In the genomic region with DNA sequence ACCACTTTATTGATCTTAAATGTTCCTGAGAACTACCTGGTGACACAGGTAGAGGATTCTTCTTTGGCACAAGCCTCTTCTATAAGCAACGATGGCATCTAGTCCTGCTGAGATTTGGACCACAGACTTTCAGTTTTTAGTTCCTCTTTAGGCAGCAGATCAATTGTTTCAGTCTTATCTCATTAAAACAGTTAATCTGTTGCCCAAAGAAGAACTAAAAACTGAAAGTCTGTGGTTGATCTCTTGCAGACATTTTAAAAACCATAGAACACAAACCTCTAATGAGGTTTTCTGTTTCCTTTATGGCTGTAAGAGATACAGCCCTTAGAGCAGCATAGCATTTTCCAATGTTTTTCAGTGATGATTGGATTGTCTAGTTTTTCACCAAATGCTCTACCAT, we compare ENCODE assay signal across 17 cellular contexts.
DNase-seq lines count a peak whose midpoint lies in the region; ATAC-seq and TF ChIP-seq lines count a peak whose summit lies in the region.
"Had no signal": no experiment of that assay in that cellular context is flagged by ENCODE, and none has a peak within 500 bp of the region (broad histone marks: within the 10 kb centered on the region; RNA-seq: fewer than 3 reads in every experiment).

No MANE protein-coding gene starts in this region.

- H3K36me3 ChIP-seq in esophagus squamous epithelium, result no peaks in the 10 kb centered on the region
- H3K36me3 ChIP-seq: lower lobe of right lung, ovary had no signal

- H3K36me3 Mint-ChIP-seq in stimulated activated naive B cell treated with anti-CD40 and anti-IgM and Interleukin-4, amounts not matched to agents 10 μg/mL and 1 μg/mL and 100 μg/mL, for 72 hours, result no peaks in the 10 kb centered on the region
- H3K36me3 Mint-ChIP-seq in naive thymus-derived CD8-positive, alpha-beta T cell, result peaks cover 0 to 4% (median 0%) of the 10 kb centered on the region in 3 donors
- H3K36me3 Mint-ChIP-seq: activated naive CD8-positive, alpha-beta T cell treated with anti-CD3 and anti-CD28 coated beads for 36 hours had no signal

- DNase-seq in NOMO-1 treated with DMSO at 0.1 percent for 48 hours (lab: John Stamatoyannopoulos, UW; ENCODE audit: unreplicated experiment) (peak; percentile 21), NOMO-1 treated with dmso at 0.1 percent for 144 hours (lab: John Stamatoyannopoulos, UW; ENCODE audit: unreplicated experiment) (no peak), esophagus squamous epithelium (lab: John Stamatoyannopoulos, UW) (no peak), epidermal melanocyte (ENCODE audit: insufficient read length, low spot score) (no peak)
- DNase-seq in stimulated activated naive B cell treated with anti-CD40 and anti-IgM and Interleukin-4, amounts not matched to agents 10 μg/mL and 1 μg/mL and 100 μg/mL, for 72 hours, result no peak
- DNase-seq in naive thymus-derived CD8-positive, alpha-beta T cell, result no peak
- DNase-seq: activated CD4-positive, alpha-beta T cell treated with anti-CD3 and anti-CD28 coated beads, Interleukin-2, amount 10 ng/mL, durations not matched to agents 24 days and 14 days; activated naive CD8-positive, alpha-beta T cell treated with anti-CD3 and anti-CD28 coated beads for 36 hours; DMS79 treated with DMSO at 0.1 percent for 48 hours; GOT3; lower lobe of right lung; NCI-H226; ovary; SIG-M5 had no signal

- no peaks in the 10 kb centered on the region for H3K9me3 ChIP-seq in esophagus squamous epithelium
- H3K9me3 ChIP-seq: lower lobe of right lung had no signal

- TF ChIP-seq POLR2A in esophagus squamous epithelium (IDR thresholded peaks at IDR 0.05), result no peak

- H3K4me1 ChIP-seq in esophagus squamous epithelium, result no peaks in the 10 kb centered on the region
- H3K4me1 ChIP-seq: lower lobe of right lung had no signal

- no peak overlapping the region for H3K27ac ChIP-seq in esophagus squamous epithelium
- H3K27ac ChIP-seq: KMS-11, lower lobe of right lung, ovary had no signal

- no peaks in the 10 kb centered on the region for H3K27me3 ChIP-seq in esophagus squamous epithelium
- H3K27me3 ChIP-seq: ovary had no signal

- POLR2A ChIA-PET in naive thymus-derived CD8-positive, alpha-beta T cell (lab: Charles Lee), result no interaction called here

- H3K4me1 Mint-ChIP-seq in stimulated activated naive B cell treated with anti-CD40 and anti-IgM and Interleukin-4, amounts not matched to agents 10 μg/mL and 1 μg/mL and 100 μg/mL, for 72 hours, result peaks cover 0 to 8% of the 10 kb centered on the region in 2 donors
- no peaks in the 10 kb centered on the region for H3K4me1 Mint-ChIP-seq in naive thymus-derived CD8-positive, alpha-beta T cell
- H3K4me1 Mint-ChIP-seq: activated CD4-positive, alpha-beta T cell treated with anti-CD3 and anti-CD28 coated beads, Interleukin-2, amount 10 ng/mL, durations not matched to agents 24 days and 14 days; activated naive CD8-positive, alpha-beta T cell treated with anti-CD3 and anti-CD28 coated beads for 36 hours had no signal

- no peak overlapping the region for H3K4me3 Mint-ChIP-seq in stimulated activated naive B cell treated with anti-CD40 and anti-IgM and Interleukin-4, amounts not matched to agents 10 μg/mL and 1 μg/mL and 100 μg/mL, for 72 hours
- no peak overlapping the region for H3K4me3 Mint-ChIP-seq in naive thymus-derived CD8-positive, alpha-beta T cell
- H3K4me3 Mint-ChIP-seq: activated CD4-positive, alpha-beta T cell treated with anti-CD3 and anti-CD28 coated beads, Interleukin-2, amount 10 ng/mL, durations not matched to agents 24 days and 14 days; activated naive CD8-positive, alpha-beta T cell treated with anti-CD3 and anti-CD28 coated beads for 36 hours had no signal

- H3K4me3 ChIP-seq in esophagus squamous epithelium, result no peak overlapping the region
- H3K4me3 ChIP-seq: lower lobe of right lung, ovary had no signal

- TF ChIP-seq CTCF in esophagus squamous epithelium (IDR thresholded peaks at IDR 0.05), result no peak

- H3K9me3 Mint-ChIP-seq in stimulated activated naive B cell treated with anti-CD40 and anti-IgM and Interleukin-4, amounts not matched to agents 10 μg/mL and 1 μg/mL and 100 μg/mL, for 72 hours, result peaks cover 1 to 8% of the 10 kb centered on the region in 2 donors
- peaks cover 1 to 24% (median 15%) of the 10 kb centered on the region in 9 donors for H3K9me3 Mint-ChIP-seq in naive thymus-derived CD8-positive, alpha-beta T cell

- peak; percentile 96 for ATAC-seq in HG02588 (IDR thresholded peaks at IDR 0.05; ENCODE audit: unreplicated experiment)
- peak; percentile 97 for ATAC-seq in HG03354 (IDR thresholded peaks at IDR 0.05; ENCODE audit: poor library complexity, severe bottlenecking, unreplicated experiment)
- peak; percentile 93 to 96 for ATAC-seq in stimulated activated naive B cell treated with anti-CD40 and anti-IgM and Interleukin-4, amounts not matched to agents 10 μg/mL and 1 μg/mL and 100 μg/mL, for 72 hours (replicated peaks)
- no peak for ATAC-seq in naive thymus-derived CD8-positive, alpha-beta T cell
- ATAC-seq: lower lobe of right lung had no signal

- intact Hi-C loops in esophagus squamous epithelium (cut with DNase I), result no loop called here

- H3K27ac Mint-ChIP-seq in stimulated activated naive B cell treated with anti-CD40 and anti-IgM and Interleukin-4, amounts not matched to agents 10 μg/mL and 1 μg/mL and 100 μg/mL, for 72 hours, result no peak overlapping the region
- H3K27ac Mint-ChIP-seq in naive thymus-derived CD8-positive, alpha-beta T cell, result no peak overlapping the region
- H3K27ac Mint-ChIP-seq: activated CD4-positive, alpha-beta T cell treated with anti-CD3 and anti-CD28 coated beads, Interleukin-2, amount 10 ng/mL, durations not matched to agents 24 days and 14 days; activated naive CD8-positive, alpha-beta T cell treated with anti-CD3 and anti-CD28 coated beads for 36 hours had no signal

- WGBS in esophagus squamous epithelium, 2 donors, result 40 to 45% methylated on average over 1 of the region's 1 CpG

- H3K27me3 Mint-ChIP-seq in stimulated activated naive B cell treated with anti-CD40 and anti-IgM and Interleukin-4, amounts not matched to agents 10 μg/mL and 1 μg/mL and 100 μg/mL, for 72 hours, result peaks cover 0 to 5% of the 10 kb centered on the region in 2 donors
- peaks cover 0 to 8% (median 0%) of the 10 kb centered on the region in 5 donors for H3K27me3 Mint-ChIP-seq in naive thymus-derived CD8-positive, alpha-beta T cell
- H3K27me3 Mint-ChIP-seq: activated CD4-positive, alpha-beta T cell treated with anti-CD3 and anti-CD28 coated beads, Interleukin-2, amount 10 ng/mL, durations not matched to agents 24 days and 14 days had no signal

Comparison
In these comparisons a context has a peak if more than half of its experiments do, and no peak if none do; other contexts are left out.
1. ATAC-seq: peak in HG02588 (single experiment), HG03354 (single experiment) and stimulated activated naive B cell treated with anti-CD40 and anti-IgM and Interleukin-4, amounts not matched to agents 10 μg/mL and 1 μg/mL and 100 μg/mL, for 72 hours (2 of 2); none in naive thymus-derived CD8-positive, alpha-beta T cell (0 of 2).